Comparison of ENCODE assay signal across 1 cellular context in the genomic region with DNA sequence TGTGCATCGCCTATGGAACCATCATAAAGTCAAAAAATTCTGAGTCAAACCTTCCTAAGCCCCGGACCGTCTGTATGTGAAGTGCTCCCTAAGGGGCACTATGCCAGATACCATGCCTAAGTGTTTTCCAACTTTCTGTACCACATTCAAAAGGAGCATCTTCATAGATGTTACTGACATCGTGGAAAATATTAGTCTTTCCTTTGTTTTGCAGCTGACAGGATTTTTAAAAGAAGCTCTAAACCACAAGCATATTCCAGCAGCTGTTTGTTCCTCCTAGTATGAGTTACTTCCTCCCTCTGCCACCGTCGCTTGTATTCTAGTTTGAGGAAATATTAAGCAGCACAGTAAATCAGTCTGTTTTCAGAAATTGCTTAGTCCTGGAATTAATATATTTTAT. TPM values are rescaled to one million over a fixed set of nuclear protein-coding genes. Genes with fewer than 3 reads are reported as not detected.
"Had no signal": no experiment of that assay in that cellular context is flagged by ENCODE, and none has a peak within 500 bp of the region (broad histone marks: within the 10 kb centered on the region; RNA-seq: fewer than 3 reads in every experiment).

No MANE protein-coding gene starts in this region.

RNA-seq across cellular contexts. Expression of a gene that starts 45.1 kb away (rescaled TPM):
- total RNA-seq: foreskin keratinocyte had no signal
